ENCODE assay signal across 8 cellular contexts in genomic region chr2:121128741-121129659, GRCh38.
A peak's percentile ranks its signal among the peaks of the same experiment; 100 is the strongest.
DNase-seq lines count a peak whose midpoint lies in the region; ATAC-seq lines count a peak whose summit lies in the region.

No MANE protein-coding gene starts in this region.

- peak; percentile 48 for DNase-seq in activated CD4-positive, alpha-beta T cell treated with anti-CD3 and anti-CD28 coated beads for 48 hours
- DNase-seq in activated CD4-positive, alpha-beta T cell treated with anti-CD3 and anti-CD28 coated beads, Interleukin-2, amount 50 U/mL, for 4 hours, result no peak
- DNase-seq in LoVo (ENCODE audit: low spot score), result peak; percentile 72
- peak; percentile 52 for DNase-seq in astrocyte of the hippocampus (ENCODE audit: low read depth, low spot score)
- peak; percentile 74 for DNase-seq in left kidney (ENCODE audit: low read depth, low spot score)
- DNase-seq in AG08396 (ENCODE audit: low spot score), result no peak

- ATAC-seq in HG03565 (IDR thresholded peaks at IDR 0.05; ENCODE audit: unreplicated experiment) (no peak), GM21423 (IDR thresholded peaks at IDR 0.05; ENCODE audit: unreplicated experiment) (no peak)

Comparison
In these comparisons a context has a peak if more than half of its experiments do, and no peak if none do; other contexts are left out.
1. DNase-seq: peak in activated CD4-positive, alpha-beta T cell treated with anti-CD3 and anti-CD28 coated beads for 48 hours (single experiment), LoVo (single experiment), astrocyte of the hippocampus (single experiment) and left kidney (single experiment); none in activated CD4-positive, alpha-beta T cell treated with anti-CD3 and anti-CD28 coated beads, Interleukin-2, amount 50 U/mL, for 4 hours (0 of 2) and AG08396 (single experiment).